1 cellular context compared by ENCODE assay signal in the genomic region with DNA sequence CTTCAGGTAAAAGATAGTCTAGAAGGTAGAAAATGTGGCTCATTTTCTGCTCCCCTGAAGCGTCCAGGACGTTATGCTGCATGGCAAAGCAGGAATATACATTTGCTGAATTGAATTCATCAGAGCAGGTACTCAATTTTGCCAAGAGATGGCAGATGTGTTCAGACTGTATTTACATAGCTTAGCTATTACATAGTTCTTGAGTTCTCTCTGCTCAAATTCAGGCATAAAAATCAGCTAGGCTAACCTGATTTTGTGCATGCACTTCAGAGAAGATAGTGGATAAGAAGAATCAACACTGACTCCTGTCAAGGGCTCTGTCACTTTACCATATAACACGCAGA.
TF ChIP-seq lines count a peak whose summit lies in the region.

No MANE protein-coding gene starts in this region.

TF ChIP-seq in GM23338, 12 proteins besides CTCF, POLR2A, EP300 and RAD21 (continued from another document):
- TF ChIP-seq, protein P1, sequence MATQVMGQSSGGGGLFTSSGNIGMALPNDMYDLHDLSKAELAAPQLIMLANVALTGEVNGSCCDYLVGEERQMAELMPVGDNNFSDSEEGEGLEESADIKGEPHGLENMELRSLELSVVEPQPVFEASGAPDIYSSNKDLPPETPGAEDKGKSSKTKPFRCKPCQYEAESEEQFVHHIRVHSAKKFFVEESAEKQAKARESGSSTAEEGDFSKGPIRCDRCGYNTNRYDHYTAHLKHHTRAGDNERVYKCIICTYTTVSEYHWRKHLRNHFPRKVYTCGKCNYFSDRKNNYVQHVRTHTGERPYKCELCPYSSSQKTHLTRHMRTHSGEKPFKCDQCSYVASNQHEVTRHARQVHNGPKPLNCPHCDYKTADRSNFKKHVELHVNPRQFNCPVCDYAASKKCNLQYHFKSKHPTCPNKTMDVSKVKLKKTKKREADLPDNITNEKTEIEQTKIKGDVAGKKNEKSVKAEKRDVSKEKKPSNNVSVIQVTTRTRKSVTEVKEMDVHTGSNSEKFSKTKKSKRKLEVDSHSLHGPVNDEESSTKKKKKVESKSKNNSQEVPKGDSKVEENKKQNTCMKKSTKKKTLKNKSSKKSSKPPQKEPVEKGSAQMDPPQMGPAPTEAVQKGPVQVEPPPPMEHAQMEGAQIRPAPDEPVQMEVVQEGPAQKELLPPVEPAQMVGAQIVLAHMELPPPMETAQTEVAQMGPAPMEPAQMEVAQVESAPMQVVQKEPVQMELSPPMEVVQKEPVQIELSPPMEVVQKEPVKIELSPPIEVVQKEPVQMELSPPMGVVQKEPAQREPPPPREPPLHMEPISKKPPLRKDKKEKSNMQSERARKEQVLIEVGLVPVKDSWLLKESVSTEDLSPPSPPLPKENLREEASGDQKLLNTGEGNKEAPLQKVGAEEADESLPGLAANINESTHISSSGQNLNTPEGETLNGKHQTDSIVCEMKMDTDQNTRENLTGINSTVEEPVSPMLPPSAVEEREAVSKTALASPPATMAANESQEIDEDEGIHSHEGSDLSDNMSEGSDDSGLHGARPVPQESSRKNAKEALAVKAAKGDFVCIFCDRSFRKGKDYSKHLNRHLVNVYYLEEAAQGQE (IDR thresholded peaks at IDR 0.05; ENCODE audit: unreplicated experiment), result no peak
